8 cellular contexts compared by ENCODE assay signal in genomic region chr6:83057705-83058321, GRCh38. TPM values are rescaled to one million over a fixed set of nuclear protein-coding genes. Genes with fewer than 3 reads are reported as not detected.
DNase-seq lines count a peak whose midpoint lies in the region; ATAC-seq, FAIRE-seq and TF ChIP-seq lines count a peak whose summit lies in the region.

No MANE protein-coding gene starts in this region.

- WGBS in mammary epithelial cell (ENCODE audit: low coverage, missing lambda C conversion rate) = 49% methylated on average over 4 of the region's 4 CpGs
- WGBS in HepG2 (ENCODE audit: low lambda C conversion rate) = 47% methylated on average over 4 of the region's 4 CpGs

- TF ChIP-seq EP300 in HepG2 (IDR thresholded peaks at IDR 0.05; ENCODE audit: low read depth in 2 of 2, low read length in 2 of 2) (no peak), HepG2 (CRISPR knock-in tag; IDR thresholded peaks at IDR 0.05; ENCODE audit: borderline replicate concordance) (no peak)

- H4K20me1 ChIP-seq in mammary epithelial cell (ENCODE audit: insufficient read depth, low read length) = peaks cover 2% of the 10 kb centered on the region
- no peaks in the 10 kb centered on the region for H4K20me1 ChIP-seq in HepG2 (ENCODE audit: insufficient read depth, low read length)

- no peak overlapping the region for H3K27ac ChIP-seq in mammary epithelial cell (ENCODE audit: insufficient read depth, low read depth, low read length)
- H3K27ac ChIP-seq in HepG2 (ENCODE audit: extremely low read length, insufficient read depth, low read length) = no peak overlapping the region

- H3K4me1 ChIP-seq in mammary epithelial cell (ENCODE audit: insufficient read depth, low read length) (no peaks in the 10 kb centered on the region), HepG2 (ENCODE audit: insufficient read depth, low read length) (no peaks in the 10 kb centered on the region)

- DNase-seq in NCI-H82 (lab: John Stamatoyannopoulos, UW) = peak; percentile 56
- no peak for DNase-seq in NCI-H82 treated with DMSO at 0.1 percent for 48 hours (lab: John Stamatoyannopoulos, UW; ENCODE audit: unreplicated experiment)
- peak; percentile 78 for DNase-seq in NCI-H774 (lab: John Stamatoyannopoulos, UW)
- peak; percentile 37 for DNase-seq in mammary epithelial cell
- peak; percentile 42 for DNase-seq in HepG2 (ENCODE audit: low spot score)
- no peak for DNase-seq in activated CD4-positive, CD25-positive, alpha-beta regulatory T cell (lab: John Stamatoyannopoulos, UW)

- peak; percentile 88 for ATAC-seq in GM19455 (IDR thresholded peaks at IDR 0.05; ENCODE audit: unreplicated experiment)
- ATAC-seq in HG03378 (IDR thresholded peaks at IDR 0.05; ENCODE audit: unreplicated experiment) = peak; percentile 69
- ATAC-seq in HepG2 = peak; percentile 90

- H3K9me3 ChIP-seq in mammary epithelial cell (replicated peaks; ENCODE audit: insufficient read depth, low read length) = no peaks in the 10 kb centered on the region
- H3K9me3 ChIP-seq in HepG2 (ENCODE audit: low read length) = no peaks in the 10 kb centered on the region

- BruUV-seq in mammary epithelial cell (replicated peaks; lab: Mats Ljungman, UMichigan) (no TSS peak), HepG2 (replicated peaks; lab: Mats Ljungman, UMichigan) (no TSS peak)

- TF ChIP-seq CTCF in mammary epithelial cell (conservative IDR thresholded peaks at IDR 0.05 in 1 of 2, IDR thresholded peaks at IDR 0.05 in 1 of 2; ENCODE audit: extremely low read depth in 1 of 2, insufficient read depth in 1 of 2, low read depth in 1 of 2, low read length in 2 of 2) (peak; percentile 78 to 81), HepG2 (CRISPR knock-in tag; IDR thresholded peaks at IDR 0.05) (peak; percentile 76)

- in situ Hi-C loops in mammary epithelial cell (cut with MboI; ENCODE audit: low sequenced_read_pairs in 2 of 2) = loop anchor here (5.0 to 25.0 kb wide), 4 partner anchors 443 to 803 kb away; partner anchors contain the start of gene PRSS35 (in 1 of the 2)
- in situ Hi-C loops in HepG2 (cut with HindIII; ENCODE audit: extremely low pct_ligation_motif_present, low pct_unique_long_range_greater_than_20kb) = loop anchor here (5.0 to 25.0 kb wide), 3 partner anchors 471 to 786 kb away; partner anchors contain the start of gene TPBG

- H3K9ac ChIP-seq in mammary epithelial cell (ENCODE audit: insufficient read depth, low read length) = no peak overlapping the region
- no peak overlapping the region for H3K9ac ChIP-seq in HepG2 (ENCODE audit: insufficient read depth, low read depth, low read length)

- TF ChIP-seq POLR2A in HepG2 (IDR thresholded peaks at IDR 0.05; ENCODE audit: insufficient read depth in 1 of 2, low read depth in 2 of 2, low read length in 2 of 2) = no peak

- H3K79me2 ChIP-seq in mammary epithelial cell (ENCODE audit: insufficient read depth, low read length) (peaks cover 6% of the 10 kb centered on the region), HepG2 (ENCODE audit: insufficient read depth, low read length) (no peaks in the 10 kb centered on the region)

- POLR2A ChIA-PET in HepG2 (lab: Yijun Ruan, JAX) = no interaction called here

- peak; percentile 37; the same call in 1 of the 2 replicates for TF ChIP-seq RAD21 in HepG2 (CRISPR knock-in tag; IDR thresholded peaks at IDR 0.05)

- no peaks in the 10 kb centered on the region for H3K27me3 ChIP-seq in mammary epithelial cell (ENCODE audit: insufficient read depth, low read length)
- no peaks in the 10 kb centered on the region for H3K27me3 ChIP-seq in HepG2 (ENCODE audit: control insufficient read depth in 1 of 2, insufficient read depth in 2 of 2, low read length in 2 of 2)

- dilution Hi-C loops in mammary epithelial cell (cut with HindIII; ENCODE audit: low sequenced_read_pairs) = no loop called here

- CTCF ChIA-PET in mammary epithelial cell (lab: Charles Lee; ENCODE audit: low non-redundant PET) = no interaction called here
- CTCF ChIA-PET in HepG2 (lab: Yijun Ruan, JAX; ENCODE audit: low intra/inter-chr PET ratio, low total read pairs) = interaction anchor here (1.1 to 2.0 kb wide), 2 partner anchors 787 to 806 kb away, joined by 4 to 9 read pairs; no protein-coding TSS in a partner anchor

- FAIRE-seq in HepG2 (lab: Jason Lieb, UNC) = peak; percentile 55

- intact Hi-C loops in mammary epithelial cell (cut with micrococcal nuclease) = loop anchor here (1.0 to 10.0 kb wide), 6 partner anchors 163 to 695 kb away; partner anchors contain the start of gene TPBG
- intact Hi-C loops in HepG2 (cut with micrococcal nuclease; ENCODE audit: unreplicated experiment) = loop anchor here (1.0 to 10.0 kb wide), 3 partner anchors 273 to 695 kb away; partner anchors contain the start of gene TPBG

- H3K4me3 ChIP-seq in mammary epithelial cell (replicated peaks in 1 of 3; ENCODE audit: insufficient read depth in 1 of 3, low read depth in 2 of 3, low read length in 3 of 3) (no peak overlapping the region), HepG2 (replicated peaks in 1 of 3; ENCODE audit: insufficient read depth in 1 of 3, low read depth in 2 of 3, low read length in 3 of 3) (no peak overlapping the region)

- H2AFZ ChIP-seq in mammary epithelial cell (ENCODE audit: low read depth, low read length) (no peak overlapping the region), HepG2 (ENCODE audit: low read length) (no peak overlapping the region)

- no peak overlapping the region for H3K4me2 ChIP-seq in mammary epithelial cell (ENCODE audit: insufficient read depth, low read depth, low read length)
- H3K4me2 ChIP-seq in HepG2 (ENCODE audit: low read depth, low read length) = no peak overlapping the region

- H3K36me3 ChIP-seq in mammary epithelial cell (ENCODE audit: insufficient read depth, low read length) (peaks cover 3% of the 10 kb centered on the region), HepG2 (replicated peaks in 1 of 2; ENCODE audit: control insufficient read depth in 1 of 2, insufficient read depth in 2 of 2, low read length in 2 of 2) (peaks cover 12 to 21% of the 10 kb centered on the region in 2 experiments)

TF ChIP-seq in HepG2, 621 proteins besides CTCF, POLR2A, EP300 and RAD21 (continues in another document):
- peak; percentile 87 for TF ChIP-seq STAG1 (CRISPR knock-in tag; IDR thresholded peaks at IDR 0.05)

RNA-seq across cellular contexts. Expression of gene UBE3D, which starts 7.8 kb away (rescaled TPM):
- total RNA-seq in mammary epithelial cell (1 to 10 TPM; 5.3 to 6.3 TPM), HepG2 (2016; rRNA removed; fragmentation: Illumina TruSeq; extraction: Trizol) (11.4 and 12.3 TPM in 2 replicates)
- polyA plus RNA-seq in mammary epithelial cell (2.9 TPM), HepG2 (2011; rRNA removed) (3.4 and 5.1 TPM in 2 replicates)
- 6.5 TPM for polyA minus RNA-seq in mammary epithelial cell
- total RNA-seq in HepG2 (2016; cell fraction: cytosol; rRNA removed; fragmentation: Illumina TruSeq; extraction: Trizol; ENCODE audit: low read depth) = 14.8 and 15.3 TPM in 2 replicates
- 10.2 and 14.5 TPM in 2 replicates for total RNA-seq in HepG2 (2016; cell fraction: insoluble cytoplasmic fraction; rRNA removed; fragmentation: Illumina TruSeq; extraction: Trizol)
- total RNA-seq in HepG2 (2016; cell fraction: membrane; rRNA removed; fragmentation: Illumina TruSeq; extraction: Trizol) = 11.2 and 12.0 TPM in 2 replicates
- total RNA-seq in HepG2 (2016; cell fraction: nucleus; rRNA removed; fragmentation: Illumina TruSeq; extraction: Trizol) = 19.3 and 19.9 TPM in 2 replicates
- polyA plus RNA-seq in HepG2 (2011; cell fraction: cytosol; rRNA removed) = 2.8 and 3.6 TPM in 2 replicates
- 2.6 and 2.7 TPM in 2 replicates for polyA plus RNA-seq in HepG2 (2011; cell fraction: nucleus; rRNA removed)
- polyA plus RNA-seq in HepG2 (2012) = 4.1 and 4.3 TPM in 2 replicates
- polyA plus RNA-seq in HepG2 (2016; cell fraction: cytosol; fragmentation: Illumina TruSeq; extraction: Trizol; ENCODE audit: low read depth) = 3.1 and 3.8 TPM in 2 replicates
- polyA plus RNA-seq in HepG2 (2016; cell fraction: insoluble cytoplasmic fraction; fragmentation: Illumina TruSeq; extraction: Trizol; ENCODE audit: low read depth) = 9.8 and 11.2 TPM in 2 replicates
- polyA plus RNA-seq in HepG2 (2016; cell fraction: membrane; fragmentation: Illumina TruSeq; extraction: Trizol; ENCODE audit: low read depth) = 5.6 and 6.4 TPM in 2 replicates
- 6.4 and 7.3 TPM in 2 replicates for polyA plus RNA-seq in HepG2 (2016; cell fraction: nucleus; fragmentation: Illumina TruSeq; extraction: Trizol; ENCODE audit: insufficient read depth, low read depth)
- 4.1 and 4.5 TPM in 2 replicates for polyA minus RNA-seq in HepG2 (2011; rRNA and poly(A)+ RNA removed; ENCODE audit: low replicate concordance)
- 3.8 and 4.3 TPM in 2 replicates for polyA minus RNA-seq in HepG2 (2011; cell fraction: cytosol; rRNA and poly(A)+ RNA removed)
- polyA minus RNA-seq in HepG2 (2011; cell fraction: nucleus; rRNA and poly(A)+ RNA removed) = 23.1 and 23.9 TPM in 2 replicates

RNA-seq across cellular contexts. Expression of gene DOP1A, which starts 9.7 kb away (rescaled TPM):
- 10 to 100 TPM; 24.3 to 74.3 TPM for total RNA-seq in mammary epithelial cell
- polyA plus RNA-seq in mammary epithelial cell = 6.3 TPM
- polyA minus RNA-seq in mammary epithelial cell = 50.2 TPM
- 16.7 and 18.9 TPM in 2 replicates for total RNA-seq in HepG2 (2016; rRNA removed; fragmentation: Illumina TruSeq; extraction: Trizol)
- 1.5 and 2.3 TPM in 2 replicates for total RNA-seq in HepG2 (2016; cell fraction: cytosol; rRNA removed; fragmentation: Illumina TruSeq; extraction: Trizol; ENCODE audit: low read depth)
- total RNA-seq in HepG2 (2016; cell fraction: insoluble cytoplasmic fraction; rRNA removed; fragmentation: Illumina TruSeq; extraction: Trizol) = 14.9 and 22.1 TPM in 2 replicates
- 3.9 and 4.7 TPM in 2 replicates for total RNA-seq in HepG2 (2016; cell fraction: membrane; rRNA removed; fragmentation: Illumina TruSeq; extraction: Trizol)
- 30.0 and 33.1 TPM in 2 replicates for total RNA-seq in HepG2 (2016; cell fraction: nucleus; rRNA removed; fragmentation: Illumina TruSeq; extraction: Trizol)
- 4.2 and 5.2 TPM in 2 replicates for polyA plus RNA-seq in HepG2 (2011; rRNA removed)
- polyA plus RNA-seq in HepG2 (2011; cell fraction: cytosol; rRNA removed) = 1.4 and 3.4 TPM in 2 replicates
- 7.5 and 10.8 TPM in 2 replicates for polyA plus RNA-seq in HepG2 (2011; cell fraction: nucleus; rRNA removed)
- polyA plus RNA-seq in HepG2 (2012) = 3.9 and 7.2 TPM in 2 replicates
- polyA plus RNA-seq in HepG2 (2016; cell fraction: cytosol; fragmentation: Illumina TruSeq; extraction: Trizol; ENCODE audit: low read depth) = 0.24 and 0.29 TPM in 2 replicates
- polyA plus RNA-seq in HepG2 (2016; cell fraction: insoluble cytoplasmic fraction; fragmentation: Illumina TruSeq; extraction: Trizol; ENCODE audit: low read depth) = 6.5 and 6.8 TPM in 2 replicates
- 0.56 and 0.57 TPM in 2 replicates for polyA plus RNA-seq in HepG2 (2016; cell fraction: membrane; fragmentation: Illumina TruSeq; extraction: Trizol; ENCODE audit: low read depth)
- 13.6 and 20.3 TPM in 2 replicates for polyA plus RNA-seq in HepG2 (2016; cell fraction: nucleus; fragmentation: Illumina TruSeq; extraction: Trizol; ENCODE audit: insufficient read depth, low read depth)
- 10.2 and 12.9 TPM in 2 replicates for polyA minus RNA-seq in HepG2 (2011; rRNA and poly(A)+ RNA removed; ENCODE audit: low replicate concordance)
- polyA minus RNA-seq in HepG2 (2011; cell fraction: cytosol; rRNA and poly(A)+ RNA removed) = 9.6 and 10.1 TPM in 2 replicates
- 33.6 and 43.5 TPM in 2 replicates for polyA minus RNA-seq in HepG2 (2011; cell fraction: nucleus; rRNA and poly(A)+ RNA removed)

Comparison
In these comparisons a context has a peak if more than half of its experiments do, and no peak if none do; other contexts are left out.
1. DNase-seq: peak in NCI-H82 (single experiment), NCI-H774 (single experiment), mammary epithelial cell (single experiment) and HepG2 (single experiment); none in NCI-H82 treated with DMSO at 0.1 percent for 48 hours (single experiment) and activated CD4-positive, CD25-positive, alpha-beta regulatory T cell (0 of 4).
2. Peak in every context shown above with its lines, with median percentiles within 50 percentile points of each other: ATAC-seq.